In the genomic region with DNA sequence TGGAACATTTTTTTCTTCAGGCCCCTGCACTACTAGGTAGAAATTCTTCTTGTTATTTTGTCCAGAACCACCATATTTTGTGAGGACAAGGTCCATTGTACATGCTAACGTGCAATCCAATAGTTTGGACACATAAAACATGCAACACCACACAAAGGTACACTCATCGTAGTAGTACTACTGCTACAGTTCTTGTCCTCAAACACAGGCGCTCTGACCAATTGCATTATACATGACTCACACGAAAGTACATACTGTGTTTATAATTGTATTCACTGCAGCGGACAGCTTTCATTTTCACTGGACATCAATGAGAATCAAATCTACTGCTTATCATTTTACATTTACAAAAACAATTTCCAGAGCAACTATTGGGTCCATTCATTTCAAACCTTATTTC, we compare ENCODE assay signal across 25 cellular contexts. TPM values are rescaled to one million over a fixed set of nuclear protein-coding genes. Genes with fewer than 3 reads are reported as not detected.
"Had no signal": no experiment of that assay in that cellular context is flagged by ENCODE, and none has a peak within 500 bp of the region (broad histone marks: within the 10 kb centered on the region; RNA-seq: fewer than 3 reads in every experiment).

No MANE protein-coding gene starts in this region.

- H3K9ac ChIP-seq: neural progenitor cell had no signal

- H3K4me1 ChIP-seq: breast epithelium, gastrocnemius medialis, psoas muscle, suprapubic skin, vagina had no signal

- H2AFZ ChIP-seq: neural progenitor cell had no signal

- DNase-seq: activated CD4-positive, alpha-beta T cell treated with anti-CD3 and anti-CD28 coated beads for 1 hour; activated CD4-positive, alpha-beta T cell treated with anti-CD3 and anti-CD28 coated beads, Interleukin-2, amount 50 U/mL, for 4 hours; activated naive CD4-positive, alpha-beta T cell; activated naive CD8-positive, alpha-beta T cell treated with anti-CD3 and anti-CD28 coated beads, Interleukin-2, amount 10 ng/mL, durations not matched to agents 7 days and 5 days; cortex of kidney; erythroblast; gastrocnemius medialis; head of caudate nucleus; kidney glomerular epithelial cell; left ventricle myocardium superior; mucosa of descending colon; naive B cell; ovary; psoas muscle; right cardiac atrium; stimulated activated CD4-positive, alpha-beta T cell treated with anti-CD3 and anti-CD28 coated beads, Interleukin-15, amount 100 ng/mL, for 24 hours; stimulated activated CD4-positive, alpha-beta T cell treated with anti-CD3 and anti-CD28 coated beads, Interleukin-2, amount 100 ng/mL, for 48 hours; T-helper 2 cell; trophoblast cell had no signal

- H3K27ac ChIP-seq: breast epithelium, gastrocnemius medialis, neural progenitor cell, ovary, psoas muscle, skin epidermis, suprapubic skin, vagina, VCaP had no signal

- H3K4me3 ChIP-seq: breast epithelium, gastrocnemius medialis, mucosa of descending colon, neural progenitor cell, ovary, psoas muscle, skin epidermis, suprapubic skin, vagina had no signal

- H3K36me3 ChIP-seq: breast epithelium, gastrocnemius medialis, neural progenitor cell, ovary, suprapubic skin, vagina had no signal

- ATAC-seq: gastrocnemius medialis, left ventricle myocardium superior, mucosa of descending colon, psoas muscle, right cardiac atrium had no signal

- H3K27me3 ChIP-seq: breast epithelium, gastrocnemius medialis, neural progenitor cell, ovary, suprapubic skin, vagina had no signal

- H3K9me3 ChIP-seq: breast epithelium, gastrocnemius medialis, mucosa of descending colon, ovary, psoas muscle, suprapubic skin, vagina had no signal

- H3K4me2 ChIP-seq: neural progenitor cell had no signal

RNA-seq across cellular contexts. Expression of a gene that starts 15.3 kb away (rescaled TPM):
- total RNA-seq: activated naive CD8-positive, alpha-beta T cell treated with anti-CD3 and anti-CD28 coated beads, Interleukin-2, amount 10 ng/mL, durations not matched to agents 7 days and 5 days; breast epithelium; gastrocnemius medialis; left ventricle myocardium superior; mucosa of descending colon; psoas muscle; right cardiac atrium; suprapubic skin; vagina had no signal
- polyA plus RNA-seq: psoas muscle, right cardiac atrium had no signal
